1 cellular context compared by ENCODE assay signal in the genomic region with DNA sequence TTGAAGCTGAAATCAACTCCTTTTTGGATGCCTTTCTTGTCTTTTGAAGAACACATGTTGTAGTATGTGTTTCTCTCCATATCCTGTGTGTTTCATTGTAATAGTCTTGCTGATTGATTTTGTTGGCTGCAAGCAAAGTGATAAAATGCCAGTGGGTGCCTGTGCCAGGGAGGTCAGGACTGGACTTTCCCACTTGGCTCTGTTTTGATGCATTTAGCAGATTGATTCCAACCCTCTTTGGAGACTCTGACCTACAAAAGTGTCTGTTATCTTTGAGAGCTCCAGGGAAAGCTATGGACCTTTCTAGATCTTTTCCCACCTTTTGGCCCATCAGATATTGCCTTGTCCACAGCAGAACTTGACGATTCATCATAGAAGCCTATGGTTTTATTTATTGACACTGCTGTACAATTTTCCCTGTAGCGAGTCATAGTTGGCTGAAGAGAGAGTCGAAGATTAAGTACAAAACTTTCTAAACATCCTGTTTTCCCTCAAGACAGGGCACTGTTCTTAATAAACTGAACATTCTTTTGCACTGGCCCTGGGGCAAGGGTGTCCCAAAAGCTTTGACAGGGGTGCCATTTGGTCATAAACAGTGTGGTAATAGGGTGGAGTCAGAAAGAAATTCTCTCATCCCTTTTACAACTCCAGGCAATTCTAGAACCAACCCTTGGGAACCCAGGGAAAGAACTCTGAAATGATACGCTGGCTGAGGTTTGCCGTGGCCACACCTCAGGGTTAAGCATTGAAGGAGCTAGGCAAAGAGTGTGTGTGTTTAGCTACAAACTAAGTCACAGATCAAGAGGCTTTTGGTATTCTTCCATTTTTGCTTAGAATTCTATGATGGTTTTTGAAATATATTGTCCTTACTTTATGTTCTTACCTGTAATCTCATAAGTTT.
TF ChIP-seq lines count a peak whose summit lies in the region.

No MANE protein-coding gene starts in this region.

TF ChIP-seq in HepG2, 621 proteins besides CTCF, POLR2A, EP300 and RAD21 (continued from another document):
- no peak for TF ChIP-seq NFIC (IDR thresholded peaks at IDR 0.05; ENCODE audit: low read length)
- no peak for TF ChIP-seq SOX6 (IDR thresholded peaks at IDR 0.05)
- no peak for TF ChIP-seq SOX6 (CRISPR knock-in tag; IDR thresholded peaks at IDR 0.05)
